ENCODE assay signal across 11 cellular contexts in genomic region chr5:56409331-56410190, GRCh38.
A peak's percentile ranks its signal among the peaks of the same experiment; 100 is the strongest.
DNase-seq lines count a peak whose midpoint lies in the region; ATAC-seq and TF ChIP-seq lines count a peak whose summit lies in the region.
"Had no signal": no experiment of that assay in that cellular context is flagged by ENCODE, and none has a peak within 500 bp of the region (broad histone marks: within the 10 kb centered on the region; RNA-seq: fewer than 3 reads in every experiment).

No MANE protein-coding gene starts in this region.

- no peaks in the 10 kb centered on the region for H3K36me3 Mint-ChIP-seq in MCF 10A (ENCODE audit: insufficient read depth, unreplicated experiment)
- H3K36me3 Mint-ChIP-seq in WTC11, result no peaks in the 10 kb centered on the region
- no peaks in the 10 kb centered on the region for H3K36me3 Mint-ChIP-seq in progenitor cell of endocrine pancreas (ENCODE audit: insufficient read depth)

- POLR2A ChIA-PET in MCF 10A (lab: Yijun Ruan, JAX), result no interaction called here
- POLR2A ChIA-PET in WTC11 (lab: Charles Lee), result no interaction called here

- H3K4me1 ChIP-seq in breast epithelium (no peaks in the 10 kb centered on the region), adipocyte (ENCODE audit: control insufficient read depth, insufficient read depth, low read length) (peaks cover 19% of the 10 kb centered on the region), thoracic aorta (ENCODE audit: control insufficient read depth in 1 of 2, low read depth in 2 of 2) (peaks cover 33 to 66% of the 10 kb centered on the region in 2 donors)

- H3K27me3 ChIP-seq in breast epithelium (no peaks in the 10 kb centered on the region), adipocyte (replicated peaks; ENCODE audit: control insufficient read depth, insufficient read depth, low read length) (no peaks in the 10 kb centered on the region), thoracic aorta (replicated peaks; ENCODE audit: insufficient read depth) (no peaks in the 10 kb centered on the region)

- CTCF ChIA-PET in MCF 10A (lab: Yijun Ruan, JAX), result interaction anchor here (0.6 to 0.7 kb wide), 4 partner anchors 78 to 412 kb away, joined by 4 to 5 read pairs (median 4); partner anchors contain the start of gene ANKRD55
- CTCF ChIA-PET in WTC11 (lab: Charles Lee), result no interaction called here

- no peak for TF ChIP-seq CTCF in MCF 10A (IDR thresholded peaks at IDR 0.05; ENCODE audit: unreplicated experiment)
- no peak for TF ChIP-seq CTCF in breast epithelium (IDR thresholded peaks at IDR 0.05)
- TF ChIP-seq CTCF in thoracic aorta (IDR thresholded peaks at IDR 0.05), result no peak
- TF ChIP-seq CTCF in WTC11 (IDR thresholded peaks at IDR 0.05), result no peak
- no peak for TF ChIP-seq CTCF in progenitor cell of endocrine pancreas (IDR thresholded peaks at IDR 0.05; ENCODE audit: unreplicated experiment)

- H3K4me3 ChIP-seq in breast epithelium (no peak overlapping the region), adipocyte (ENCODE audit: low read length) (peak overlapping the region; percentile 16), thoracic aorta (peak overlapping the region; percentile 2)

- intact Hi-C loops in MCF 10A (cut with micrococcal nuclease) (no loop called here), breast epithelium (cut with DNase I; ENCODE audit: low total_unique reads) (loop anchor here (5.0 kb wide), 1 partner anchor 803 kb away; no protein-coding TSS in a partner anchor)

- H3K27ac ChIP-seq in breast epithelium, result no peak overlapping the region
- H3K27ac ChIP-seq in thoracic aorta, result no peak overlapping the region
- H3K27ac ChIP-seq: 22Rv1 had no signal

- H3K27ac Mint-ChIP-seq in MCF 10A (ENCODE audit: low read depth, unreplicated experiment) (peak overlapping the region; percentile 8), WTC11 (no peak overlapping the region), progenitor cell of endocrine pancreas (no peak overlapping the region)

- H3K27me3 Mint-ChIP-seq in MCF 10A (ENCODE audit: insufficient read depth, unreplicated experiment), result no peaks in the 10 kb centered on the region
- H3K27me3 Mint-ChIP-seq in WTC11 (ENCODE audit: low read depth), result no peaks in the 10 kb centered on the region
- peaks cover 5% of the 10 kb centered on the region for H3K27me3 Mint-ChIP-seq in progenitor cell of endocrine pancreas

- H3K36me3 ChIP-seq in breast epithelium, result no peaks in the 10 kb centered on the region
- no peaks in the 10 kb centered on the region for H3K36me3 ChIP-seq in adipocyte (ENCODE audit: control insufficient read depth, insufficient read depth, low read length, severe bottlenecking)
- H3K36me3 ChIP-seq in thoracic aorta, result no peaks in the 10 kb centered on the region

- peak; percentile 70 for DNase-seq in MCF 10A (ENCODE audit: unreplicated experiment)
- DNase-seq in breast epithelium (ENCODE audit: low spot score in 2 of 2), result no peak
- peak; percentile 76 for DNase-seq in adipocyte (ENCODE audit: low read depth)
- DNase-seq in hepatic stellate cell (ENCODE audit: low spot score), result peak; percentile 81
- no peak for DNase-seq in thoracic aorta (ENCODE audit: low spot score)
- DNase-seq in NCI-H2029 treated with DMSO at 0.1 percent for 48 hours (lab: John Stamatoyannopoulos, UW), result no peak
- DNase-seq in WTC11 (ENCODE audit: low spot score), result no peak
- no peak for DNase-seq in progenitor cell of endocrine pancreas (ENCODE audit: low spot score, unreplicated experiment)
- DNase-seq: activated gamma-delta T cell; stimulated activated CD4-positive, alpha-beta T cell treated with anti-CD3 and anti-CD28 coated beads, Interleukin-4, amount 100 ng/mL, for 4 hours had no signal

- H3K9me3 ChIP-seq in breast epithelium (no peaks in the 10 kb centered on the region), adipocyte (ENCODE audit: control insufficient read depth, low read length) (no peaks in the 10 kb centered on the region), thoracic aorta (no peaks in the 10 kb centered on the region)

- no peak overlapping the region for H3K4me3 Mint-ChIP-seq in MCF 10A (ENCODE audit: unreplicated experiment)
- H3K4me3 Mint-ChIP-seq in WTC11, result no peak overlapping the region
- no peak overlapping the region for H3K4me3 Mint-ChIP-seq in progenitor cell of endocrine pancreas (ENCODE audit: low read depth)

- H3K4me1 Mint-ChIP-seq in MCF 10A (ENCODE audit: insufficient read depth, unreplicated experiment) (peaks cover 13% of the 10 kb centered on the region), WTC11 (peaks cover 19% of the 10 kb centered on the region), progenitor cell of endocrine pancreas (ENCODE audit: low read depth) (peaks cover 32% of the 10 kb centered on the region)

- H3K9me3 Mint-ChIP-seq in MCF 10A (ENCODE audit: unreplicated experiment) (no peaks in the 10 kb centered on the region), WTC11 (no peaks in the 10 kb centered on the region), progenitor cell of endocrine pancreas (ENCODE audit: low read depth) (no peaks in the 10 kb centered on the region)

- no peak overlapping the region for H3K9ac ChIP-seq in adipocyte (ENCODE audit: low read length)

- BruUV-seq in MCF 10A (replicated peaks; lab: Mats Ljungman, UMichigan), result no TSS peak

- TF ChIP-seq POLR2A in breast epithelium (IDR thresholded peaks at IDR 0.05), result no peak

- peak; percentile 54 for ATAC-seq in thoracic aorta (ENCODE audit: insufficient number of reproducible peaks, low FRiP score, low read depth)
- no peak for ATAC-seq in WTC11

TF ChIP-seq in WTC11, 78 proteins besides CTCF, POLR2A, EP300 and RAD21 (continues in another document):
- TF ChIP-seq E2F4 (CRISPR knock-in tag; IDR thresholded peaks at IDR 0.05; ENCODE audit: borderline replicate concordance, low read depth), result no peak
- TF ChIP-seq SP1 (CRISPR knock-in tag; conservative IDR thresholded peaks at IDR 0.05), result no peak
- TF ChIP-seq ZNF281 (CRISPR knock-in tag; IDR thresholded peaks at IDR 0.05), result no peak
- TF ChIP-seq FOXP4 (CRISPR knock-in tag; IDR thresholded peaks at IDR 0.05), result no peak
- no peak for TF ChIP-seq NR3C1 (CRISPR knock-in tag; conservative IDR thresholded peaks at IDR 0.05; ENCODE audit: low read depth)
- no peak for TF ChIP-seq TEAD1 (CRISPR knock-in tag; IDR thresholded peaks at IDR 0.05)
- no peak for TF ChIP-seq ZNF263 (CRISPR knock-in tag; IDR thresholded peaks at IDR 0.05; ENCODE audit: low read depth)
- no peak for TF ChIP-seq JUN (CRISPR knock-in tag; IDR thresholded peaks at IDR 0.05)
- no peak for TF ChIP-seq ZNF219 (CRISPR knock-in tag; IDR thresholded peaks at IDR 0.05; ENCODE audit: borderline replicate concordance)
- TF ChIP-seq CREM (CRISPR knock-in tag; IDR thresholded peaks at IDR 0.05), result no peak
- TF ChIP-seq USF1 (CRISPR knock-in tag; IDR thresholded peaks at IDR 0.05), result no peak

Comparison
In these comparisons a context has a peak if more than half of its experiments do, and no peak if none do; other contexts are left out.
1. DNase-seq: peak in MCF 10A (single experiment), adipocyte (single experiment) and hepatic stellate cell (single experiment); none in breast epithelium (0 of 2), thoracic aorta (single experiment), NCI-H2029 treated with DMSO at 0.1 percent for 48 hours (single experiment), WTC11 (single experiment) and progenitor cell of endocrine pancreas (single experiment).
2. H3K4me3 ChIP-seq: peak in adipocyte (single experiment) and thoracic aorta (single experiment); none in breast epithelium (0 of 3).